ENCODE assay signal across 8 cellular contexts in the genomic region with DNA sequence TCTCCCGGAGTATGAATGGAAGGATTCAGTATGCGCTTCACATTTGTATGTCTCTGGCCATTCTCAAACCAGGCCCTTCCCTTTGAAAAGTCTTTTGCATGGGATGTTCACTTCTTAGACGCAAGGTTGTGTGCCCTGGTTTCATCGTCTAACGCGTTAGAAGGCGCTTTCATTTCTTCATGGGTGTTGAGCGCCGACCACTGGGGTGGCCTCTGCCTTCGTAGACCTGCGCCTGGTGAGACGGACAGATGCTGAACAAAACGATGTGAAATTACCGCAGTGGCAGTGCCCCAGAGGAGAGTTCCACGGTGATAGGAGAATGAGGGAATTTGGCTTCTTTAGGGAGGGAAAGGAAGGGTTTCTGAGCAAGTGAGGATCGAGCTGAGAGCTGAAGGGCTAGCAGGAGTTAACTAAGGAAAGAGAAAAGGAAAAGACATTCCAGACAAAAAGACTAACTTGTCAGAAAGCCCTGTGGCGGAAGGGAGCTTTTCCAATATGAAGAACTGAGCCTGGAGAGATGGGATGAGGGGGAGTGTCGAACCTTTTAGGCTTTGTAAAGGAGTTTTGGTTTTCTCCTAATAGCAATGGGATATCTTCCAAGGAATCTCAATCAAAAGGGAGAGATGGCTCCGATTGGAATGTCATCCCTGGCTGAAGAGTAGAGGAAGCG.
DNase-seq lines count a peak whose midpoint lies in the region; ATAC-seq and TF ChIP-seq lines count a peak whose summit lies in the region.

No MANE protein-coding gene starts in this region.

- peak; percentile 27 for ATAC-seq in GM21737 (IDR thresholded peaks at IDR 0.05; ENCODE audit: unreplicated experiment)
- no peak for ATAC-seq in HG02884 (IDR thresholded peaks at IDR 0.05; ENCODE audit: unreplicated experiment)

- TF ChIP-seq CTCF in GM12864 (IDR thresholded peaks at IDR 0.05; ENCODE audit: low read depth, low read length, missing control alignments) = peak; percentile 23

- DNase-seq in GM12864 (ENCODE audit: low read depth) (peak; percentile 49), MV-4-11 (lab: John Stamatoyannopoulos, UW) (peak; percentile 70), fibroblast of peridontal ligament (ENCODE audit: extremely low read depth) (peak; percentile 23), pons (ENCODE audit: low spot score) (peak; percentile 32), cerebellar nuclear complex (lab: John Stamatoyannopoulos, UW) (no peak)
- DNase-seq in activated CD8-positive, alpha-beta memory T cell treated with anti-CD3 and anti-CD28 coated beads, Interleukin-2, amount 50 U/mL, for 48 hours = peak; percentile 71

- H3K4me3 ChIP-seq in GM12864 (ENCODE audit: low read depth, low read length) = peak overlapping the region; percentile 78

Comparison
In these comparisons a context has a peak if more than half of its experiments do, and no peak if none do; other contexts are left out.
1. DNase-seq: peak in GM12864 (single experiment), MV-4-11 (single experiment), activated CD8-positive, alpha-beta memory T cell treated with anti-CD3 and anti-CD28 coated beads, Interleukin-2, amount 50 U/mL, for 48 hours (single experiment), fibroblast of peridontal ligament (single experiment) and pons (single experiment); none in cerebellar nuclear complex (0 of 2).